ENCODE assay signal across 8 cellular contexts in genomic region chr10:116521424-116522305, GRCh38. TPM values are rescaled to one million over a fixed set of nuclear protein-coding genes. Genes with fewer than 3 reads are reported as not detected.
DNase-seq lines count a peak whose midpoint lies in the region; ATAC-seq and TF ChIP-seq lines count a peak whose summit lies in the region.

No MANE protein-coding gene starts in this region.

- H3K4me3 ChIP-seq in NT2/D1 (ENCODE audit: insufficient read length, low read depth) (no peak overlapping the region), mucosa of descending colon (no peak overlapping the region)

- H3K27ac Mint-ChIP-seq in natural killer cell, result no peak overlapping the region
- H3K27ac Mint-ChIP-seq in natural killer cell treated with Interleukin-12 subunit alpha and Interleukin-12 subunit beta and Interleukin-15 and Interleukin-18, amount 100 ng/mL, for 72 hours, result no peak overlapping the region

- H3K9me3 Mint-ChIP-seq in natural killer cell, result no peaks in the 10 kb centered on the region
- no peaks in the 10 kb centered on the region for H3K9me3 Mint-ChIP-seq in natural killer cell treated with Interleukin-12 subunit alpha and Interleukin-12 subunit beta and Interleukin-15 and Interleukin-18, amount 100 ng/mL, for 72 hours

- H3K4me1 Mint-ChIP-seq in natural killer cell, result no peaks in the 10 kb centered on the region
- H3K4me1 Mint-ChIP-seq in natural killer cell treated with Interleukin-12 subunit alpha and Interleukin-12 subunit beta and Interleukin-15 and Interleukin-18, amount 100 ng/mL, for 72 hours (ENCODE audit: low read depth in 2 of 2), result no peaks in the 10 kb centered on the region

- peak; percentile 72 for TF ChIP-seq CTCF in natural killer cell (IDR thresholded peaks at IDR 0.05)
- peak; percentile 65 for TF ChIP-seq CTCF in mucosa of descending colon (IDR thresholded peaks at IDR 0.05)

- H3K36me3 Mint-ChIP-seq in natural killer cell, result no peaks in the 10 kb centered on the region
- no peaks in the 10 kb centered on the region for H3K36me3 Mint-ChIP-seq in natural killer cell treated with Interleukin-12 subunit alpha and Interleukin-12 subunit beta and Interleukin-15 and Interleukin-18, amount 100 ng/mL, for 72 hours

- H3K4me3 Mint-ChIP-seq in natural killer cell, result no peak overlapping the region
- no peak overlapping the region for H3K4me3 Mint-ChIP-seq in natural killer cell treated with Interleukin-12 subunit alpha and Interleukin-12 subunit beta and Interleukin-15 and Interleukin-18, amount 100 ng/mL, for 72 hours

- intact Hi-C loops in natural killer cell (cut with micrococcal nuclease) (no loop called here), mucosa of descending colon (cut with DNase I, micrococcal nuclease) (no loop called here)

- no peaks in the 10 kb centered on the region for H3K4me1 ChIP-seq in NT2/D1 (ENCODE audit: insufficient read depth, insufficient read length)
- no peaks in the 10 kb centered on the region for H3K4me1 ChIP-seq in mucosa of descending colon (ENCODE audit: low read depth)

- no peaks in the 10 kb centered on the region for H3K27me3 Mint-ChIP-seq in natural killer cell (ENCODE audit: low read depth in 2 of 2)
- no peaks in the 10 kb centered on the region for H3K27me3 Mint-ChIP-seq in natural killer cell treated with Interleukin-12 subunit alpha and Interleukin-12 subunit beta and Interleukin-15 and Interleukin-18, amount 100 ng/mL, for 72 hours

- H3K9me3 ChIP-seq in NT2/D1 (ENCODE audit: insufficient read depth, low read length) (no peaks in the 10 kb centered on the region), mucosa of descending colon (no peaks in the 10 kb centered on the region)

- DNase-seq in natural killer cell (no peak), NT2/D1 (ENCODE audit: low read depth, low spot score) (peak; percentile 11), cerebellum (ENCODE audit: low spot score) (peak; percentile 8), mucosa of descending colon (peak in 1 of 3 donors; percentile 73), middle frontal gyrus (ENCODE audit: extremely low spot score, low spot score) (no peak)
- DNase-seq in natural killer cell treated with Interleukin-12 subunit alpha and Interleukin-12 subunit beta and Interleukin-15 and Interleukin-18, amount 100 ng/mL, for 72 hours (ENCODE audit: low spot score), result no peak

- ATAC-seq in natural killer cell, result peak in 1 of 3 donors; percentile 42
- no peak for ATAC-seq in natural killer cell treated with Interleukin-12 subunit alpha and Interleukin-12 subunit beta and Interleukin-15 and Interleukin-18, amount 100 ng/mL, for 72 hours
- ATAC-seq in HG02610 (IDR thresholded peaks at IDR 0.05; ENCODE audit: unreplicated experiment), result peak; percentile 63
- ATAC-seq in mucosa of descending colon, result peak; percentile 46
- no peak for ATAC-seq in GM19328 (IDR thresholded peaks at IDR 0.05; ENCODE audit: unreplicated experiment)

- H3K9ac ChIP-seq in NT2/D1 (ENCODE audit: insufficient read length, low read depth), result no peak overlapping the region

- no peaks in the 10 kb centered on the region for H3K27me3 ChIP-seq in NT2/D1 (ENCODE audit: insufficient read depth, insufficient read length)

- no peaks in the 10 kb centered on the region for H3K36me3 ChIP-seq in NT2/D1 (ENCODE audit: insufficient read depth, insufficient read length, low read length)
- H3K36me3 ChIP-seq in mucosa of descending colon (ENCODE audit: low read depth), result no peaks in the 10 kb centered on the region

RNA-seq across cellular contexts. Expression of gene PNLIP, which starts 24.1 kb away (rescaled TPM):
- not detected for total RNA-seq in natural killer cell
- not detected for total RNA-seq in natural killer cell treated with Interleukin-12 subunit alpha and Interleukin-12 subunit beta and Interleukin-15 and Interleukin-18, amount 100 ng/mL, for 72 hours
- total RNA-seq in cerebellum, result not detected
- total RNA-seq in mucosa of descending colon, result not detected

Comparison
In these comparisons a context has a peak if more than half of its experiments do, and no peak if none do; other contexts are left out.
1. ATAC-seq: peak in HG02610 (single experiment) and mucosa of descending colon (single experiment); none in natural killer cell treated with Interleukin-12 subunit alpha and Interleukin-12 subunit beta and Interleukin-15 and Interleukin-18, amount 100 ng/mL, for 72 hours (0 of 2) and GM19328 (single experiment).
2. DNase-seq: peak in NT2/D1 (single experiment) and cerebellum (single experiment); none in natural killer cell (single experiment), natural killer cell treated with Interleukin-12 subunit alpha and Interleukin-12 subunit beta and Interleukin-15 and Interleukin-18, amount 100 ng/mL, for 72 hours (single experiment) and middle frontal gyrus (single experiment).